ENCODE assay signal across 8 cellular contexts in genomic region chr10:63767512-63767911, GRCh38.
DNase-seq lines count a peak whose midpoint lies in the region; ATAC-seq and TF ChIP-seq lines count a peak whose summit lies in the region.

No MANE protein-coding gene starts in this region.

- no peaks in the 10 kb centered on the region for H3K9me3 ChIP-seq in tibial artery
- no peaks in the 10 kb centered on the region for H3K9me3 ChIP-seq in MG63

- DNase-seq in NOMO-1 treated with DMSO at 0.1 percent for 48 hours (lab: John Stamatoyannopoulos, UW; ENCODE audit: unreplicated experiment) (peak; percentile 15), NOMO-1 treated with dmso at 0.1 percent for 144 hours (lab: John Stamatoyannopoulos, UW; ENCODE audit: unreplicated experiment) (no peak), RPMI7951 (ENCODE audit: low read depth) (peak; percentile 33), foreskin keratinocyte (peak in 1 of 2 donors; percentile 8), tibial artery (no peak), MG63 (no peak)

- H3K27ac ChIP-seq in foreskin keratinocyte (no peak overlapping the region), tibial artery (peak overlapping the region; percentile 46 to 54)

- TF ChIP-seq CTCF in foreskin keratinocyte (conservative IDR thresholded peaks at IDR 0.05) (peak; percentile 69), tibial artery (IDR thresholded peaks at IDR 0.05) (peak; percentile 42 to 56)

- intact Hi-C loops in tibial artery (cut with DNase I; ENCODE audit: low total_unique reads), result loop anchor here (5.0 kb wide), 1 partner anchor 600 kb away; no protein-coding TSS in a partner anchor

- H3K36me3 ChIP-seq in tibial artery (no peaks in the 10 kb centered on the region), MG63 (no peaks in the 10 kb centered on the region)

- H3K4me1 ChIP-seq in foreskin keratinocyte, result peaks cover 5% of the 10 kb centered on the region
- H3K4me1 ChIP-seq in tibial artery, result peaks cover 0 to 19% (median 5%) of the 10 kb centered on the region in 4 donors

- ATAC-seq in foreskin keratinocyte (no peak), GM19452 (IDR thresholded peaks at IDR 0.05; ENCODE audit: unreplicated experiment) (no peak)
- no peak for ATAC-seq in activated CD4-positive, CD25-positive, alpha-beta regulatory T cell treated with anti-CD3 and anti-CD28 coated beads, Interleukin-2, amount 50 U/mL, for 24 hours

- H3K4me3 ChIP-seq in tibial artery (no peak overlapping the region), MG63 (no peak overlapping the region)

- peaks cover 15% of the 10 kb centered on the region for H3K27me3 ChIP-seq in foreskin keratinocyte
- no peaks in the 10 kb centered on the region for H3K27me3 ChIP-seq in tibial artery
- H3K27me3 ChIP-seq in MG63, result 0 out of 2 replicates have a peak, but pooled peaks cover 2% of the 10 kb centered on the region

Comparison
In these comparisons a context has a peak if more than half of its experiments do, and no peak if none do; other contexts are left out.
1. DNase-seq: peak in NOMO-1 treated with DMSO at 0.1 percent for 48 hours (single experiment) and RPMI7951 (single experiment); none in NOMO-1 treated with dmso at 0.1 percent for 144 hours (single experiment), tibial artery (0 of 2) and MG63 (single experiment).